Comparison of ENCODE assay signal across 13 cellular contexts in the genomic region with DNA sequence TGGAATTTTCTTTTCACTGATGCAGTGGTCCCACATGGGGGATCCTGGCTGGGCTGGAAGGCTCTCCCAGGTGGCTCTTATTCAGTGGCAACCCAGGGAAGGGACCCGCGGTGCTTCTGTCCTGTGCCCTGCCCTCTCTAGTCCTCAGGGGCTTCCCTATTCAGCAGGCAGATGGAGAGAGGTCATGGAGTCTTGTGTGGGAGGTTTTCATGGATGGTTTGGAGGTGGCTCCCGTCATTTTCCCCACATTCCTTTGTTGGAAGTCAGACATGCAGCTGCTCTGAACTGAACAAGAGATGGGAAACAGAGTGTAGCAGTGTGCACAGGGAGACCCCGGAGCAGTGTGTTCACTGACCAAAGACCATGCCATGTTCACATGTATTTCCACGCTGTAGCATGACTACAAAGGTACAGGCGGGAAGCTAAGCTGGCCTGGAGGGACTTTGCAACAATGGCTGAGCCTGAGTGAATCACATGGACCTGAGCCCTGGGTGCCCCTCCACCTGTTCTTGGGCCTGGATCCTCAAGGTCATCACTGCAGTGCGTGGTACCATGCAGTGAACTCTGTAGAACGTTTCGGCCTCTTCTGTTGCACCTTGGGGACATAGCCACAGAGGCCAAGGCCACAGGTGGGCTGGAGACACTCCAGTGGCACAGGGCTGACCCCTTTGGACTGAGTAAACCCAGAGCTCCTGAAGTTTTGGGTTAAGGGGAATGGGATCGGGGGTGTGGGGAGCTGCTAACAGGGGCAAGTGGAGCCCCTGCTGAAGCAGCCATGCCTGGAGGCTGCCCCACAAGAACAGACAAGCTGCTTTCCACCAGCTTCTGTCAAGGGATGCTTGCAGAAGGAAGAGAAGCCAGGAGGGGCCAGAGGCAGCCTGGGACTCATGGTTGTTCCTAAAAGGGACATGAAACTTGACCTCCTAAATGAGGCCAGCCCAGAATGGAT.
A peak's percentile ranks its signal among the peaks of the same experiment; 100 is the strongest.
DNase-seq lines count a peak whose midpoint lies in the region; ATAC-seq, FAIRE-seq and TF ChIP-seq lines count a peak whose summit lies in the region.
"Had no signal": no experiment of that assay in that cellular context is flagged by ENCODE, and none has a peak within 500 bp of the region (broad histone marks: within the 10 kb centered on the region; RNA-seq: fewer than 3 reads in every experiment).

No MANE protein-coding gene starts in this region.

- FAIRE-seq in GM19239 (lab: Jason Lieb, UNC) = no peak

- intact Hi-C loops in HCT116 (cut with micrococcal nuclease) (no loop called here), mammary epithelial cell (cut with micrococcal nuclease) (loop anchor here (2.0 kb wide), 1 partner anchor 13 kb away; no protein-coding TSS in a partner anchor), lower leg skin (cut with DNase I; ENCODE audit: low total_unique reads) (no loop called here)

- CTCF ChIA-PET in AG04449 (lab: Yijun Ruan, JAX) (interaction anchor here (0.9 to 1.2 kb wide), 3 partner anchors 9 to 148 kb away, joined by 3 to 4 read pairs (median 3); no protein-coding TSS in a partner anchor), HCT116 (lab: Charles Lee) (interaction anchor here (1.5 kb wide), 1 partner anchor 11 kb away, joined by 3 read pairs; no protein-coding TSS in a partner anchor), mammary epithelial cell (lab: Charles Lee; ENCODE audit: low non-redundant PET) (no interaction called here)

- TF ChIP-seq CTCF in AG04449 (IDR thresholded peaks at IDR 0.05; ENCODE audit: insufficient read depth, low read length, missing control alignments) (no peak), HCT116 (IDR thresholded peaks at IDR 0.05 in 2 of 3, conservative IDR thresholded peaks at IDR 0.05 in 1 of 3; ENCODE audit: borderline replicate concordance in 1 of 3, insufficient read depth in 1 of 3, low read depth in 2 of 3, low read length in 2 of 3) (no peak), mammary epithelial cell (conservative IDR thresholded peaks at IDR 0.05 in 1 of 2, IDR thresholded peaks at IDR 0.05 in 1 of 2; ENCODE audit: extremely low read depth in 1 of 2, insufficient read depth in 1 of 2, low read depth in 1 of 2, low read length in 2 of 2) (no peak), lower leg skin (IDR thresholded peaks at IDR 0.05) (no peak)

- RAD21 ChIA-PET in HCT116 (lab: Charles Lee; ENCODE audit: low non-redundant PET in 1 of 2, low total read pairs in 2 of 2, uncharacterized antibody in 2 of 2, unreplicated experiment in 2 of 2) = no interaction called here

- H3K27ac ChIP-seq in HCT116 (ENCODE audit: low read depth, low read length) (peak overlapping the region; percentile 94), mammary epithelial cell (ENCODE audit: insufficient read depth, low read depth, low read length) (peak overlapping the region; percentile 100)
- H3K27ac ChIP-seq: testis had no signal

- H3K27me3 ChIP-seq in HCT116 (ENCODE audit: insufficient read depth, low read length) (no peaks in the 10 kb centered on the region), mammary epithelial cell (ENCODE audit: insufficient read depth, low read length) (no peaks in the 10 kb centered on the region)
- H3K27me3 ChIP-seq: testis had no signal

- H3K9me2 ChIP-seq in HCT116 (ENCODE audit: insufficient read depth) = no peaks in the 10 kb centered on the region

- no peak for ATAC-seq in HCT116
- ATAC-seq: effector memory CD8-positive, alpha-beta T cell had no signal

- H3K9ac ChIP-seq in HCT116 (ENCODE audit: low read length) (peak overlapping the region; percentile 65), mammary epithelial cell (ENCODE audit: insufficient read depth, low read length) (peak overlapping the region; percentile 32)

- BruUV-seq in HCT116 (replicated peaks; lab: Mats Ljungman, UMichigan) (no TSS peak), mammary epithelial cell (replicated peaks; lab: Mats Ljungman, UMichigan) (no TSS peak)

- peak overlapping the region; percentile 1; the same call in 1 of the 2 replicates for H3K4me2 ChIP-seq in HCT116 (ENCODE audit: low read length)
- H3K4me2 ChIP-seq in mammary epithelial cell (ENCODE audit: insufficient read depth, low read depth, low read length) = no peak overlapping the region

- no peaks in the 10 kb centered on the region for H4K20me1 ChIP-seq in HCT116 (ENCODE audit: insufficient read depth)
- H4K20me1 ChIP-seq in mammary epithelial cell (ENCODE audit: insufficient read depth, low read length) = no peaks in the 10 kb centered on the region

- no peaks in the 10 kb centered on the region for H3K9me3 ChIP-seq in HCT116 (ENCODE audit: control insufficient read depth in 1 of 2, insufficient read depth in 1 of 2, low read depth in 1 of 2, low read length in 2 of 2)
- no peaks in the 10 kb centered on the region for H3K9me3 ChIP-seq in mammary epithelial cell (replicated peaks; ENCODE audit: insufficient read depth, low read length)
- H3K9me3 ChIP-seq: testis had no signal

- H3K4me1 ChIP-seq in HCT116 (ENCODE audit: control insufficient read depth in 1 of 2, insufficient read depth in 2 of 2, low read length in 2 of 2) = peaks cover 65 to 98% of the 10 kb centered on the region in 2 experiments
- peaks cover 78% of the 10 kb centered on the region for H3K4me1 ChIP-seq in mammary epithelial cell (ENCODE audit: insufficient read depth, low read length)
- H3K4me1 ChIP-seq: testis had no signal

- DNase-seq in AG04449 (ENCODE audit: low read depth, low spot score) = peak; percentile 49
- no peak for DNase-seq in HCT116 (ENCODE audit: low read depth, low spot score)
- peak; percentile 80 for DNase-seq in mammary epithelial cell
- DNase-seq in lower leg skin (ENCODE audit: low spot score in 2 of 2) = peak; percentile 9 to 79
- no peak for DNase-seq in SKM-1 treated with dmso at 0.1 percent for 144 hours (lab: John Stamatoyannopoulos, UW; ENCODE audit: unreplicated experiment)
- no peak for DNase-seq in GM19239 (ENCODE audit: insufficient read length, low spot score)
- no peak for DNase-seq in NCI-H2196 treated with DMSO at 0.1 percent for 48 hours (lab: John Stamatoyannopoulos, UW; ENCODE audit: unreplicated experiment)
- DNase-seq in NCI-H1694 treated with DMSO at 0.1 percent for 48 hours (lab: John Stamatoyannopoulos, UW) = no peak
- DNase-seq: activated naive CD4-positive, alpha-beta T cell treated with anti-CD3 and anti-CD28 coated beads for 36 hours; effector memory CD8-positive, alpha-beta T cell; KG1; occipital lobe; testis had no signal

- H3K36me3 ChIP-seq in HCT116 (ENCODE audit: control insufficient read depth in 1 of 2, insufficient read depth in 2 of 2, low read length in 2 of 2) = no peaks in the 10 kb centered on the region
- no peaks in the 10 kb centered on the region for H3K36me3 ChIP-seq in mammary epithelial cell (ENCODE audit: insufficient read depth, low read length)

- 71% methylated on average over 10 of the region's 10 CpGs for WGBS in mammary epithelial cell (ENCODE audit: low coverage, missing lambda C conversion rate)
- WGBS in lower leg skin, 2 donors = 83 to 89% methylated on average over 9 to 10 of the region's 10 CpGs

- TF ChIP-seq RAD21 in HCT116 (IDR thresholded peaks at IDR 0.05; ENCODE audit: low read depth) = no peak

- dilution Hi-C loops in mammary epithelial cell (cut with HindIII; ENCODE audit: low sequenced_read_pairs) = loop anchor here (5.0 kb wide), 1 partner anchor 37 kb away; no protein-coding TSS in a partner anchor

- H2AFZ ChIP-seq in HCT116 (ENCODE audit: low read depth, low read length, poor library complexity, severe bottlenecking) (no peak overlapping the region), mammary epithelial cell (ENCODE audit: low read depth, low read length) (peak overlapping the region; percentile 57)

- POLR2A ChIA-PET in AG04449 (lab: Yijun Ruan, JAX) = interaction anchor here (1.0 kb wide), 1 partner anchor 40 kb away, joined by 3 read pairs; no protein-coding TSS in a partner anchor
- POLR2A ChIA-PET in HCT116 (lab: Charles Lee) = interaction anchor here (1.2 to 1.5 kb wide), 2 partner anchors 12 to 193 kb away, joined by 3 to 4 read pairs; no protein-coding TSS in a partner anchor

- in situ Hi-C loops in mammary epithelial cell (cut with MboI; ENCODE audit: low sequenced_read_pairs in 2 of 2) = loop anchor here in 1 of 2 donors (10.0 kb wide), 1 partner anchor 149 kb away; the partner anchor contains the start of gene ALDH1A3

- no peaks in the 10 kb centered on the region for H3K79me2 ChIP-seq in HCT116 (ENCODE audit: insufficient read depth, low read length)
- H3K79me2 ChIP-seq in mammary epithelial cell (ENCODE audit: insufficient read depth, low read length) = no peaks in the 10 kb centered on the region

- TF ChIP-seq POLR2A in HCT116 (IDR thresholded peaks at IDR 0.05; ENCODE audit: borderline replicate concordance, extremely low read depth, insufficient read depth, insufficient read length) (no peak), lower leg skin (IDR thresholded peaks at IDR 0.05) (no peak)

- H3K4me3 ChIP-seq in AG04449 (ENCODE audit: low read depth, low read length) (no peak overlapping the region), HCT116 (replicated peaks in 1 of 2; ENCODE audit: low read depth in 1 of 2, low read length in 2 of 2) (no peak overlapping the region), mammary epithelial cell (replicated peaks in 1 of 3; ENCODE audit: insufficient read depth in 1 of 3, low read depth in 2 of 3, low read length in 3 of 3) (no peak overlapping the region), lower leg skin (ENCODE audit: low read depth, poor library complexity, severe bottlenecking) (no peak overlapping the region)
- H3K4me3 ChIP-seq: testis had no signal

TF ChIP-seq in HCT116, 20 proteins besides CTCF, POLR2A, EP300 and RAD21 (continues in another document):
- TF ChIP-seq EZH2 (IDR thresholded peaks at IDR 0.05) (no peak), TCF7L2 (IDR thresholded peaks at IDR 0.05; ENCODE audit: borderline replicate concordance, extremely low read depth, insufficient read depth, insufficient read length) (no peak), SP1 (IDR thresholded peaks at IDR 0.05; ENCODE audit: low read depth) (no peak), POLR2AphosphoS5 (IDR thresholded peaks at IDR 0.05; ENCODE audit: low read depth, low read length) (no peak), CEBPB (IDR thresholded peaks at IDR 0.05; ENCODE audit: low read depth) (no peak)
- TF ChIP-seq, protein P1, sequence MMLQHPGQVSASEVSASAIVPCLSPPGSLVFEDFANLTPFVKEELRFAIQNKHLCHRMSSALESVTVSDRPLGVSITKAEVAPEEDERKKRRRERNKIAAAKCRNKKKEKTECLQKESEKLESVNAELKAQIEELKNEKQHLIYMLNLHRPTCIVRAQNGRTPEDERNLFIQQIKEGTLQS (IDR thresholded peaks at IDR 0.05) = no peak

Comparison
In these comparisons a context has a peak if more than half of its experiments do, and no peak if none do; other contexts are left out.
1. DNase-seq: peak in AG04449 (single experiment), mammary epithelial cell (single experiment) and lower leg skin (2 of 2); none in HCT116 (single experiment), SKM-1 treated with dmso at 0.1 percent for 144 hours (single experiment), GM19239 (single experiment), NCI-H2196 treated with DMSO at 0.1 percent for 48 hours (single experiment) and NCI-H1694 treated with DMSO at 0.1 percent for 48 hours (single experiment).